1 cellular context compared by ENCODE assay signal in the genomic region with DNA sequence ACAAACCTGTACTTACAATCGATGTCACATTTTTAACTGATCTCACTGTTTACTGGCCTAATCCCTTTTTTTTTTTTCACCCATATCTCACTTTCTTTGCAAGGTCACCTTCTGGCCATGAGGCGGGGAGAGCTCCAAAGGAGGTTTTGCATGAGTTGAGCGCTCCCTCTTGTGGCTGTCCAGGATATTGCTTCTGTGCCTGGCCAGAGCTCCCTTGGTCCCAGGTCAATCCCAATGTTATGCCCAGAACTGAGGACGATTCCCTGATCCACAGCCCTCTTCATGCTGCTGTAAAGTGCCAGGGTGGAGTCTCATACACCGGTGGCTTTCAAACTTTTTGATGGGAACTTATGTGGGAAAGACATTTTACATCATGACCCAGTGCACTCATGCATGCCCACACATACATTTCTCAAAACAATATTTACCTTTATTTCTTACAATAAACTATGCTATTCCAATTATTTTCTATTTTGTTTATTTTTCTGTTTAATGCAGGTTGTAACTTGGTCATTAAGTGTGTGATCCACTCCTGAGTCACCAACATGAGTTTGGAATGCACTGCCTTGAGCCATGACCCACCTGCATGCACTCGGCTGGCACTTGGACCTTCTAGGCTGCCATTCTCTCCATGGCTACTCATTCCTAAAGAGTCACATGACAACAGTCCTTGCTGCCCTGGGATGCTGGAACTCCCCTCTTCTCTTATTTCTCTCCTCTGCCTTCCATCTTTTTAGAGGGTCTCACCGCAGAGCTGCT.
TF ChIP-seq lines count a peak whose summit lies in the region.

No MANE protein-coding gene starts in this region.

TF ChIP-seq in K562, 482 proteins besides CTCF, POLR2A, EP300 and RAD21 (continued from another document):
- no peak for TF ChIP-seq ZNF316 (IDR thresholded peaks at IDR 0.05)
TF ChIP-seq in K562: peak in this region for 12.
